ENCODE assay signal across 26 cellular contexts in the genomic region with DNA sequence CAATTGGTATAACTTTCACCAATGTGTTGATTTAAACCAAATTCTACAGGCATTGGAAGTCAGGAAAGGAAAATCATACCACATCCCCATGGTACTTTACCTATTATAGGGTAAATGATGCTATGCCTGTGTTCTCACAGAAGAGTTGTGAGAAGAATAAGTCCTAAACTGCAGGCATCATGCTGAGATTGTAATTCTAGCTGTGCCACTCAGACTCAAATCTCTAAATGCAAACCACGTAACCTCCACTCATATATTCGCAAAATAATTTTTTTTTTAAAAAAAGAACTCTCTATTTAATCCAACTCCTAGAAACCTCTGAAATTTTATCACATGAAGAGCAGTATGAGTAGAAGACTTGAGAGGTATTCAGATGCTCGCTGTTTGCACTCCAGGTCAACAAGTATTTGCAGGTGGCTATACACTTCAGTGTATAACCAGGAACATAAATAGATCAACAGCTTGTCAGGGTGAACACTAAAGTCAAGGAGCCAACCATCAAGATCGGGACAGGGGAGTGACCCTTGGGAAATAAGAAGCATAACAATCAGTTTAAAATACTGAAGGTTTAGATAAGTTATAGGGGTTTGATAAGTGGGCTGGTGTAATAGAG.
DNase-seq lines count a peak whose midpoint lies in the region; ATAC-seq and TF ChIP-seq lines count a peak whose summit lies in the region.
"Had no signal": no experiment of that assay in that cellular context is flagged by ENCODE, and none has a peak within 500 bp of the region (broad histone marks: within the 10 kb centered on the region; RNA-seq: fewer than 3 reads in every experiment).

No MANE protein-coding gene starts in this region.

- H3K9me3 Mint-ChIP-seq in stimulated activated naive CD8-positive, alpha-beta T cell treated with anti-CD3 and anti-CD28 coated beads, Interleukin-15, amount 100 ng/mL, for 72 hours = peaks cover 4 to 16% of the 10 kb centered on the region in 2 donors
- H3K9me3 Mint-ChIP-seq: HFFc6 had no signal

- H3K27me3 ChIP-seq in left lung = no peaks in the 10 kb centered on the region
- H3K27me3 ChIP-seq: BE2C had no signal

- H3K27ac ChIP-seq in left lung = no peak overlapping the region
- H3K27ac ChIP-seq: GM23248, RWPE1 had no signal

- intact Hi-C loops in left lung (cut with DNase I) = no loop called here

- no peaks in the 10 kb centered on the region for H3K36me3 ChIP-seq in left lung
- H3K36me3 ChIP-seq: BE2C had no signal

- DNase-seq in NCI-H187 treated with DMSO at 0.1 percent for 48 hours (lab: John Stamatoyannopoulos, UW) (peak; percentile 37), NCI-H187 (lab: John Stamatoyannopoulos, UW) (no peak), HEK293T (ENCODE audit: extremely low spot score) (no peak), left lung (no peak), omental fat pad (ENCODE audit: low spot score) (no peak)
- DNase-seq in stimulated activated naive CD8-positive, alpha-beta T cell treated with anti-CD3 and anti-CD28 coated beads, Interleukin-15, amount 100 ng/mL, for 72 hours = no peak
- DNase-seq: 8988T; ACHN; BE2C; CD8-positive, alpha-beta memory T cell; DMS 273 treated with DMSO at 0.1 percent for 48 hours; GM23248; H7; HFFc6; Karpas-422; NCI-H1092; NCI-H1436 treated with DMSO at 0.1 percent for 48 hours; NCI-H2081; NCI-H446 treated with DMSO at 0.1 percent for 48 hours; NCI-H69; SHP77; T-helper 1 cell had no signal

- no peaks in the 10 kb centered on the region for H3K9me3 ChIP-seq in left lung
- H3K9me3 ChIP-seq: BE2C had no signal

- no peaks in the 10 kb centered on the region for H3K27me3 Mint-ChIP-seq in stimulated activated naive CD8-positive, alpha-beta T cell treated with anti-CD3 and anti-CD28 coated beads, Interleukin-15, amount 100 ng/mL, for 72 hours
- H3K27me3 Mint-ChIP-seq: CD8-positive, alpha-beta memory T cell had no signal

- no peak overlapping the region for H3K4me3 ChIP-seq in left lung
- H3K4me3 ChIP-seq: GM23248 had no signal

- POLR2A ChIA-PET in HEK293T (lab: Yijun Ruan, JAX) = no interaction called here

- ATAC-seq in left lung (peak; percentile 88), omental fat pad (ENCODE audit: low FRiP score) (no peak), HG03039 (IDR thresholded peaks at IDR 0.05; ENCODE audit: unreplicated experiment) (no peak)
- ATAC-seq in stimulated activated naive CD8-positive, alpha-beta T cell treated with anti-CD3 and anti-CD28 coated beads, Interleukin-15, amount 100 ng/mL, for 72 hours = no peak
- ATAC-seq: Panc1 had no signal

- CTCF ChIA-PET in HEK293T (lab: Yijun Ruan, JAX) = no interaction called here

- TF ChIP-seq CTCF in left lung (IDR thresholded peaks at IDR 0.05) (no peak), omental fat pad (IDR thresholded peaks at IDR 0.05) (no peak)

- no peaks in the 10 kb centered on the region for H3K4me1 Mint-ChIP-seq in stimulated activated naive CD8-positive, alpha-beta T cell treated with anti-CD3 and anti-CD28 coated beads, Interleukin-15, amount 100 ng/mL, for 72 hours
- H3K4me1 Mint-ChIP-seq: CD14-positive monocyte; CD8-positive, alpha-beta memory T cell had no signal

- no peak overlapping the region for H3K27ac Mint-ChIP-seq in stimulated activated naive CD8-positive, alpha-beta T cell treated with anti-CD3 and anti-CD28 coated beads, Interleukin-15, amount 100 ng/mL, for 72 hours
- H3K27ac Mint-ChIP-seq: CD8-positive, alpha-beta memory T cell; HFFc6 had no signal

- no peaks in the 10 kb centered on the region for H3K4me1 ChIP-seq in left lung
- H3K4me1 ChIP-seq: BE2C had no signal

- no peak overlapping the region for H3K4me3 Mint-ChIP-seq in stimulated activated naive CD8-positive, alpha-beta T cell treated with anti-CD3 and anti-CD28 coated beads, Interleukin-15, amount 100 ng/mL, for 72 hours
- H3K4me3 Mint-ChIP-seq: CD14-positive monocyte; CD8-positive, alpha-beta memory T cell; HFFc6 had no signal

TF ChIP-seq in HEK293T, 16 proteins besides CTCF, POLR2A, EP300 and RAD21:
- TF ChIP-seq, protein P1, sequence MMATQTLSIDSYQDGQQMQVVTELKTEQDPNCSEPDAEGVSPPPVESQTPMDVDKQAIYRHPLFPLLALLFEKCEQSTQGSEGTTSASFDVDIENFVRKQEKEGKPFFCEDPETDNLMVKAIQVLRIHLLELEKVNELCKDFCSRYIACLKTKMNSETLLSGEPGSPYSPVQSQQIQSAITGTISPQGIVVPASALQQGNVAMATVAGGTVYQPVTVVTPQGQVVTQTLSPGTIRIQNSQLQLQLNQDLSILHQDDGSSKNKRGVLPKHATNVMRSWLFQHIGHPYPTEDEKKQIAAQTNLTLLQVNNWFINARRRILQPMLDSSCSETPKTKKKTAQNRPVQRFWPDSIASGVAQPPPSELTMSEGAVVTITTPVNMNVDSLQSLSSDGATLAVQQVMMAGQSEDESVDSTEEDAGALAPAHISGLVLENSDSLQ (IDR thresholded peaks at IDR 0.05) = peak; percentile 79
- TF ChIP-seq HDGF (IDR thresholded peaks at IDR 0.05; ENCODE audit: borderline replicate concordance) = no peak
